Comparison of ENCODE assay signal across 15 cellular contexts in the genomic region with DNA sequence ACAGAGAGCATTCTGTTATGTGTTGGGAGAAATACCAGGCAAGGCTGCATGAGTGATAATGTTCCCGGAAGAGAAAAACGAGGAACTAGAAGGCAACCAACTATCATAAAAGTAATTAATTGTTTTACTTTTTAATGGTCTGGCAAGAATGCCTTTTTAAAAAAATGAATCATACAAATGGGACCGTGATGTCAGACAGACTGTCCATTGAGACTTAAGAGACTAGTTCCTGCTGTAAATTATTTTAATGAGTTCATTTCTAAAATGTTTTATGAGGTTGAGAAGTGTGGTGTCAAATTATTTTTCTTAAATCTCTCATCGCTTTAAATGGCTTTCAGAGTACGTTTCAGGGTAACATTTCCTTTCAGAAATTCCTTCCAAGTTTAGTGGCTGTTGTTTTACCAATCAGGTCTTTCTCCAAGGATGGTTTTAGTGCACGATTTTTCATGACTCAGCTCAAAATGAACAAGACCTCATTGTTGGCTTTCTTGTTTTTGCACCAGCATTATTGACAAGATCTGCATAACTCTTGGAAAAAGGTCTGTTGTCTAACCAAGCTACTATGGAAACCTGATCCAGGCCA.
DNase-seq lines count a peak whose midpoint lies in the region; ATAC-seq and TF ChIP-seq lines count a peak whose summit lies in the region.
"Had no signal": no experiment of that assay in that cellular context is flagged by ENCODE, and none has a peak within 500 bp of the region (broad histone marks: within the 10 kb centered on the region; RNA-seq: fewer than 3 reads in every experiment).

No MANE protein-coding gene starts in this region.

- no peak for DNase-seq in Calu3
- no peak for DNase-seq in WTC11 (ENCODE audit: low spot score)
- DNase-seq in foreskin keratinocyte: peak; percentile 47 to 60
- peak; percentile 76 for DNase-seq in renal cortical epithelial cell (ENCODE audit: low read depth)
- no peak for DNase-seq in activated naive CD4-positive, alpha-beta T cell treated with anti-CD3 and anti-CD28 coated beads for 36 hours
- DNase-seq in activated T-cell treated with anti-CD3 and anti-CD28 coated beads for 4 hours: no peak
- no peak for DNase-seq in immature natural killer cell
- DNase-seq: activated CD4-positive, alpha-beta memory T cell treated with anti-CD3 and anti-CD28 coated beads for 36 hours; activated naive CD4-positive, alpha-beta T cell treated with anti-CD3 and anti-CD28 coated beads, Interleukin-2, amount 50 U/mL, for 16 hours; dermis blood vessel endothelial cell; NCI-H1417 treated with DMSO at 0.1 percent for 48 hours; T-cell had no signal

- peaks cover 8% of the 10 kb centered on the region for H3K9me3 Mint-ChIP-seq in Calu3 (ENCODE audit: low read depth, unreplicated experiment)
- H3K9me3 Mint-ChIP-seq in WTC11: peaks cover 4% of the 10 kb centered on the region; the same call in 1 of the 2 replicates
- peaks cover 6% of the 10 kb centered on the region for H3K9me3 Mint-ChIP-seq in activated naive CD4-positive, alpha-beta T cell treated with anti-CD3 and anti-CD28 coated beads for 36 hours
- H3K9me3 Mint-ChIP-seq in immature natural killer cell: peaks cover 0 to 9% (median 4%) of the 10 kb centered on the region in 6 donors

- H3K4me3 Mint-ChIP-seq in Calu3 (ENCODE audit: low read depth, unreplicated experiment) (no peak overlapping the region), WTC11 (no peak overlapping the region), immature natural killer cell (no peak overlapping the region)
- no peak overlapping the region for H3K4me3 Mint-ChIP-seq in activated naive CD4-positive, alpha-beta T cell treated with anti-CD3 and anti-CD28 coated beads for 36 hours
- H3K4me3 Mint-ChIP-seq: activated CD4-positive, alpha-beta memory T cell treated with anti-CD3 and anti-CD28 coated beads for 36 hours; T-cell had no signal

- ATAC-seq in WTC11: no peak
- ATAC-seq in foreskin keratinocyte: no peak
- ATAC-seq in GM18873 (IDR thresholded peaks at IDR 0.05; ENCODE audit: low FRiP score, unreplicated experiment): no peak
- ATAC-seq: T-cell had no signal

- H3K4me1 ChIP-seq in foreskin keratinocyte: peaks cover 7% of the 10 kb centered on the region

- intact Hi-C loops in Calu3 (cut with micrococcal nuclease; ENCODE audit: unreplicated experiment): no loop called here
- intact Hi-C loops in activated naive CD4-positive, alpha-beta T cell treated with anti-CD3 and anti-CD28 coated beads for 36 hours (cut with micrococcal nuclease): no loop called here

- H3K27ac Mint-ChIP-seq in Calu3 (ENCODE audit: unreplicated experiment) (peak overlapping the region; percentile 47), WTC11 (no peak overlapping the region), immature natural killer cell (no peak overlapping the region)
- no peak overlapping the region for H3K27ac Mint-ChIP-seq in activated naive CD4-positive, alpha-beta T cell treated with anti-CD3 and anti-CD28 coated beads for 36 hours
- H3K27ac Mint-ChIP-seq: activated CD4-positive, alpha-beta memory T cell treated with anti-CD3 and anti-CD28 coated beads for 36 hours; T-cell had no signal

- H3K4me1 Mint-ChIP-seq in Calu3 (ENCODE audit: low read depth, unreplicated experiment) (peaks cover 51% of the 10 kb centered on the region), WTC11 (peaks cover 19% of the 10 kb centered on the region), immature natural killer cell (no peaks in the 10 kb centered on the region)
- peaks cover 2% of the 10 kb centered on the region for H3K4me1 Mint-ChIP-seq in activated naive CD4-positive, alpha-beta T cell treated with anti-CD3 and anti-CD28 coated beads for 36 hours (ENCODE audit: low read depth)
- H3K4me1 Mint-ChIP-seq: T-cell had no signal

- BruUV-seq in Calu3 (replicated peaks; lab: Mats Ljungman, UMichigan): no TSS peak

- H3K27me3 Mint-ChIP-seq in Calu3 (ENCODE audit: unreplicated experiment) (no peaks in the 10 kb centered on the region), WTC11 (ENCODE audit: low read depth) (no peaks in the 10 kb centered on the region), immature natural killer cell (ENCODE audit: low read depth in 3 of 3) (peaks cover 0 to 13% (median 8%) of the 10 kb centered on the region in 3 donors)
- no peaks in the 10 kb centered on the region for H3K27me3 Mint-ChIP-seq in activated naive CD4-positive, alpha-beta T cell treated with anti-CD3 and anti-CD28 coated beads for 36 hours (ENCODE audit: low read depth)

- POLR2A ChIA-PET in WTC11 (lab: Charles Lee): no interaction called here

- TF ChIP-seq CTCF in Calu3 (IDR thresholded peaks at IDR 0.05; ENCODE audit: unreplicated experiment) (no peak), WTC11 (IDR thresholded peaks at IDR 0.05) (no peak), foreskin keratinocyte (conservative IDR thresholded peaks at IDR 0.05) (no peak)

- no peaks in the 10 kb centered on the region for H3K27me3 ChIP-seq in foreskin keratinocyte
- H3K27me3 ChIP-seq: BLaER1 treated with 17β-estradiol and CSF1 and Interleukin-3, amounts not matched to agents 10 nM and 100 nM; right atrium auricular region had no signal

- H3K27ac ChIP-seq in foreskin keratinocyte: no peak overlapping the region
- H3K27ac ChIP-seq: BLaER1 treated with 17β-estradiol and CSF1 and Interleukin-3, amounts not matched to agents 10 nM and 100 nM had no signal

- no peaks in the 10 kb centered on the region for H3K36me3 Mint-ChIP-seq in Calu3 (ENCODE audit: insufficient read depth, unreplicated experiment)
- H3K36me3 Mint-ChIP-seq in WTC11: no peaks in the 10 kb centered on the region
- H3K36me3 Mint-ChIP-seq in activated naive CD4-positive, alpha-beta T cell treated with anti-CD3 and anti-CD28 coated beads for 36 hours (ENCODE audit: low read depth): peaks cover 5% of the 10 kb centered on the region
- H3K36me3 Mint-ChIP-seq in immature natural killer cell: no peaks in the 10 kb centered on the region
- H3K36me3 Mint-ChIP-seq: T-cell had no signal

- CTCF ChIA-PET in Calu3 (lab: Charles Lee): interaction anchor here (1.1 kb wide), 1 partner anchor 69 kb away, joined by 3 read pairs; no protein-coding TSS in a partner anchor
- CTCF ChIA-PET in WTC11 (lab: Charles Lee): no interaction called here
- CTCF ChIA-PET in activated naive CD4-positive, alpha-beta T cell treated with anti-CD3 and anti-CD28 coated beads for 36 hours (lab: Charles Lee): interaction anchor here (0.6 kb wide), 1 partner anchor 22 kb away, joined by 3 read pairs; no protein-coding TSS in a partner anchor

TF ChIP-seq in WTC11, 78 proteins besides CTCF, POLR2A, EP300 and RAD21:
- TF ChIP-seq NFYB (CRISPR knock-in tag; conservative IDR thresholded peaks at IDR 0.05; ENCODE audit: low read depth) (no peak), ZNF317 (CRISPR knock-in tag; IDR thresholded peaks at IDR 0.05; ENCODE audit: borderline replicate concordance, low read depth) (0 out of 2 replicates have a peak, but pooled peaks have one; percentile 44)
- TF ChIP-seq, protein P1, sequence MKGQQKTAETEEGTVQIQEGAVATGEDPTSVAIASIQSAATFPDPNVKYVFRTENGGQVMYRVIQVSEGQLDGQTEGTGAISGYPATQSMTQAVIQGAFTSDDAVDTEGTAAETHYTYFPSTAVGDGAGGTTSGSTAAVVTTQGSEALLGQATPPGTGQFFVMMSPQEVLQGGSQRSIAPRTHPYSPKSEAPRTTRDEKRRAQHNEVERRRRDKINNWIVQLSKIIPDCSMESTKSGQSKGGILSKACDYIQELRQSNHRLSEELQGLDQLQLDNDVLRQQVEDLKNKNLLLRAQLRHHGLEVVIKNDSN (CRISPR knock-in tag; IDR thresholded peaks at IDR 0.05): no peak
- TF ChIP-seq, protein P2, sequence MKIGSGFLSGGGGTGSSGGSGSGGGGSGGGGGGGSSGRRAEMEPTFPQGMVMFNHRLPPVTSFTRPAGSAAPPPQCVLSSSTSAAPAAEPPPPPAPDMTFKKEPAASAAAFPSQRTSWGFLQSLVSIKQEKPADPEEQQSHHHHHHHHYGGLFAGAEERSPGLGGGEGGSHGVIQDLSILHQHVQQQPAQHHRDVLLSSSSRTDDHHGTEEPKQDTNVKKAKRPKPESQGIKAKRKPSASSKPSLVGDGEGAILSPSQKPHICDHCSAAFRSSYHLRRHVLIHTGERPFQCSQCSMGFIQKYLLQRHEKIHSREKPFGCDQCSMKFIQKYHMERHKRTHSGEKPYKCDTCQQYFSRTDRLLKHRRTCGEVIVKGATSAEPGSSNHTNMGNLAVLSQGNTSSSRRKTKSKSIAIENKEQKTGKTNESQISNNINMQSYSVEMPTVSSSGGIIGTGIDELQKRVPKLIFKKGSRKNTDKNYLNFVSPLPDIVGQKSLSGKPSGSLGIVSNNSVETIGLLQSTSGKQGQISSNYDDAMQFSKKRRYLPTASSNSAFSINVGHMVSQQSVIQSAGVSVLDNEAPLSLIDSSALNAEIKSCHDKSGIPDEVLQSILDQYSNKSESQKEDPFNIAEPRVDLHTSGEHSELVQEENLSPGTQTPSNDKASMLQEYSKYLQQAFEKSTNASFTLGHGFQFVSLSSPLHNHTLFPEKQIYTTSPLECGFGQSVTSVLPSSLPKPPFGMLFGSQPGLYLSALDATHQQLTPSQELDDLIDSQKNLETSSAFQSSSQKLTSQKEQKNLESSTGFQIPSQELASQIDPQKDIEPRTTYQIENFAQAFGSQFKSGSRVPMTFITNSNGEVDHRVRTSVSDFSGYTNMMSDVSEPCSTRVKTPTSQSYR (CRISPR knock-in tag; IDR thresholded peaks at IDR 0.05): no peak

Comparison
In these comparisons a context has a peak if more than half of its experiments do, and no peak if none do; other contexts are left out.
1. DNase-seq: peak in foreskin keratinocyte (2 of 2) and renal cortical epithelial cell (single experiment); none in Calu3 (single experiment), WTC11 (single experiment), activated naive CD4-positive, alpha-beta T cell treated with anti-CD3 and anti-CD28 coated beads for 36 hours (single experiment), activated T-cell treated with anti-CD3 and anti-CD28 coated beads for 4 hours (single experiment) and immature natural killer cell (0 of 3).